In the genomic region with DNA sequence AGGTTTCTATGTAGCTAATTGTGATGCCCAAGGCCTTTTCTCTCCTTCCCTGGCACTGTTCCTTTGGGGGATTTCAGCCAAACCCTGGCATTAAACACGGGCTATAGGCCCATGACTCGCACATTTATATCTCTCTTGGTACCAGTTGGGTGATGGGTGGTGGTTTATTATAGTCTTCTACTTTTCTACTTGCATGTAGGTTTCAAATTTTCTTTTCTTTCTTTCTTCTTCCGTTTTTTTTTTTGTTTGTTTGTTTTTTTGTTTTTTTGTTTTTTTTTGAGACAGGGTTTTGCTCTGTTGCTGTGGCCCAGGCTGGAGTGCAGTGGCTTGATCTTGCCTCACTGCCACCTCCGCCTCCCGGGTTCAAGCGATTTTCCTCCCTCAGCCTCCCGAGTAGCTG, we compare ENCODE assay signal across 9 cellular contexts. TPM values are rescaled to one million over a fixed set of nuclear protein-coding genes. Genes with fewer than 3 reads are reported as not detected.
DNase-seq lines count a peak whose midpoint lies in the region; ATAC-seq and TF ChIP-seq lines count a peak whose summit lies in the region.
"Had no signal": no experiment of that assay in that cellular context is flagged by ENCODE, and none has a peak within 500 bp of the region (broad histone marks: within the 10 kb centered on the region; RNA-seq: fewer than 3 reads in every experiment).

No MANE protein-coding gene starts in this region.

- H3K4me1 ChIP-seq in HUES64 (ENCODE audit: insufficient read depth, low read length) = 0 out of 2 replicates have a peak, but pooled peaks cover 7% of the 10 kb centered on the region
- peaks cover 4% of the 10 kb centered on the region for H3K4me1 ChIP-seq in muscle layer of colon (ENCODE audit: insufficient read depth, low read length)

- no peak for DNase-seq in AG04449 (ENCODE audit: low read depth, low spot score)
- DNase-seq in MCF 10A (ENCODE audit: unreplicated experiment) = no peak
- no peak for DNase-seq in NCI-H524 (lab: John Stamatoyannopoulos, UW)
- DNase-seq in activated effector memory CD4-positive, alpha-beta T cell treated with anti-CD3 and anti-CD28 coated beads, Interleukin-2, amount 50 U/mL, for 16 hours = no peak
- DNase-seq: NCI-H510A had no signal

- TF ChIP-seq CTCF in AG04449 (IDR thresholded peaks at IDR 0.05; ENCODE audit: insufficient read depth, low read length, missing control alignments) = no peak
- TF ChIP-seq CTCF in MCF 10A (IDR thresholded peaks at IDR 0.05; ENCODE audit: unreplicated experiment) = no peak

- intact Hi-C loops in MCF 10A (cut with micrococcal nuclease) = no loop called here

- peak overlapping the region; percentile 75 for H3K4me3 Mint-ChIP-seq in MCF 10A (ENCODE audit: unreplicated experiment)

- H3K36me3 Mint-ChIP-seq in MCF 10A (ENCODE audit: insufficient read depth, unreplicated experiment) = peaks cover 31% of the 10 kb centered on the region

- H3K9me3 Mint-ChIP-seq in MCF 10A (ENCODE audit: unreplicated experiment) = no peaks in the 10 kb centered on the region

- peak overlapping the region; percentile 63 for H3K27ac Mint-ChIP-seq in MCF 10A (ENCODE audit: low read depth, unreplicated experiment)

- no peaks in the 10 kb centered on the region for H3K27me3 Mint-ChIP-seq in MCF 10A (ENCODE audit: insufficient read depth, unreplicated experiment)

- BruUV-seq in MCF 10A (replicated peaks; lab: Mats Ljungman, UMichigan) = no TSS peak

- peaks cover 25% of the 10 kb centered on the region for H3K4me1 Mint-ChIP-seq in MCF 10A (ENCODE audit: insufficient read depth, unreplicated experiment)

- H3K27ac ChIP-seq in HUES64 (ENCODE audit: low read depth, low read length) (no peak overlapping the region), muscle layer of colon (ENCODE audit: low read depth, low read length) (peak overlapping the region; percentile 96)

- 0 out of 2 replicates have a peak, but pooled peaks cover 7% of the 10 kb centered on the region for H3K36me3 ChIP-seq in HUES64 (ENCODE audit: insufficient read depth, low read length)
- H3K36me3 ChIP-seq in muscle layer of colon (ENCODE audit: insufficient read depth, low read length) = peaks cover 10% of the 10 kb centered on the region

- ATAC-seq in HG03039 (IDR thresholded peaks at IDR 0.05; ENCODE audit: unreplicated experiment) (no peak), HG03196 (IDR thresholded peaks at IDR 0.05; ENCODE audit: unreplicated experiment) (no peak)

- CTCF ChIA-PET in AG04449 (lab: Yijun Ruan, JAX) (interaction anchor here (0.7 to 1.0 kb wide), 4 partner anchors 12 to 178 kb away, joined by 3 to 5 read pairs (median 3); no protein-coding TSS in a partner anchor), MCF 10A (lab: Yijun Ruan, JAX) (interaction anchor here (0.7 to 1.9 kb wide), 4 partner anchors 37 to 108 kb away, joined by 3 to 6 read pairs (median 4); no protein-coding TSS in a partner anchor)

- H3K9ac ChIP-seq in HUES64 (ENCODE audit: low read depth, low read length) (no peak overlapping the region), muscle layer of colon (ENCODE audit: low read length) (peak overlapping the region; percentile 67)

- H3K4me3 ChIP-seq in AG04449 (ENCODE audit: low read depth, low read length) = peak overlapping the region; percentile 79
- peak overlapping the region; percentile 80 for H3K4me3 ChIP-seq in HUES64 (ENCODE audit: low read length)
- peak overlapping the region; percentile 56 to 58 for H3K4me3 ChIP-seq in muscle layer of colon (ENCODE audit: low read depth in 1 of 2, low read length in 2 of 2)

- WGBS in HUES64 = 94% methylated on average over 5 of the region's 7 CpGs

- H3K27me3 ChIP-seq in HUES64 (ENCODE audit: insufficient read depth, low read length) (no peaks in the 10 kb centered on the region; the same call in 1 of the 2 replicates), muscle layer of colon (ENCODE audit: control insufficient read depth in 1 of 2, insufficient read depth in 2 of 2, low read length in 2 of 2) (no peaks in the 10 kb centered on the region)

- no peaks in the 10 kb centered on the region for H3K9me3 ChIP-seq in HUES64 (ENCODE audit: insufficient read depth, low read depth, low read length)
- no peaks in the 10 kb centered on the region for H3K9me3 ChIP-seq in muscle layer of colon (ENCODE audit: low read length)

- POLR2A ChIA-PET in AG04449 (lab: Yijun Ruan, JAX) = no interaction called here
- POLR2A ChIA-PET in MCF 10A (lab: Yijun Ruan, JAX) = interaction anchor here (0.6 to 6.2 kb wide), 8 partner anchors 20 to 508 kb away, joined by 3 to 53 read pairs (median 7); partner anchors contain the start of genes IFNAR1 and IFNAR2

RNA-seq across cellular contexts. Expression of gene IL10RB, which starts 1.1 kb away (rescaled TPM):
- polyA plus RNA-seq in HUES64 (2013, experiment 1 of 2) = 3.4 TPM
- 5.1 TPM for polyA plus RNA-seq in HUES64 (2013, experiment 2 of 2)
- total RNA-seq in MCF 10A (2022) = 23.2 and 26.3 TPM in 2 replicates

RNA-seq across cellular contexts. Expression of gene IFNAR2, which starts 37.5 kb away (rescaled TPM):
- polyA plus RNA-seq in HUES64 (2013, experiment 1 of 2) = 13.1 TPM
- polyA plus RNA-seq in HUES64 (2013, experiment 2 of 2) = 15.5 TPM
- 7.3 and 8.8 TPM in 2 replicates for total RNA-seq in MCF 10A (2022)

RNA-seq across cellular contexts. Expression of gene IFNAR1, which starts 57.5 kb away (rescaled TPM):
- 11.7 TPM for polyA plus RNA-seq in HUES64 (2013, experiment 1 of 2)
- polyA plus RNA-seq in HUES64 (2013, experiment 2 of 2) = 9.5 TPM
- total RNA-seq in MCF 10A (2022) = 30.0 and 35.5 TPM in 2 replicates
